Comparison of ENCODE assay signal across 10 cellular contexts in genomic region chr20:57266251-57267157, GRCh38. TPM values are rescaled to one million over a fixed set of nuclear protein-coding genes. Genes with fewer than 3 reads are reported as not detected.
DNase-seq lines count a peak whose midpoint lies in the region; ATAC-seq and TF ChIP-seq lines count a peak whose summit lies in the region.
"Had no signal": no experiment of that assay in that cellular context is flagged by ENCODE, and none has a peak within 500 bp of the region (broad histone marks: within the 10 kb centered on the region; RNA-seq: fewer than 3 reads in every experiment).

BMP7 (minus strand) TSS chr20:57266641; CDS start chr20:57266122, 519 bp downstream.

- H3K9me3 Mint-ChIP-seq in endodermal cell = no peaks in the 10 kb centered on the region

- H3K4me2 ChIP-seq in BLaER1 = peak within 1 kb of the TSS; percentile 86

- peaks cover 56% of the 10 kb centered on the region for H3K4me1 Mint-ChIP-seq in endodermal cell

- peak within 1 kb of the TSS; percentile 87 for H3K4me3 Mint-ChIP-seq in endodermal cell

- TF ChIP-seq CTCF in endodermal cell (conservative IDR thresholded peaks at IDR 0.05) (no peak), gastroesophageal sphincter (IDR thresholded peaks at IDR 0.05) (no peak)

- 0 to 1% methylated on average over 39 to 89 of the region's 89 CpGs for WGBS in endodermal cell (ENCODE audit: insufficient coverage in 1 of 2, insufficient read length in 1 of 2), 2 experiments
- 3% methylated on average over 7 of the region's 89 CpGs; no CpG with 5 or more reads in 1 of the 2 donors for WGBS in gastroesophageal sphincter (ENCODE audit: low coverage in 1 of 2), 2 donors

- DNase-seq in NCI-H1105 (lab: John Stamatoyannopoulos, UW) = peak; percentile 76
- DNase-seq in endodermal cell = peak; percentile 90
- DNase-seq in SKM-1 treated with dmso at 0.1 percent for 144 hours (lab: John Stamatoyannopoulos, UW; ENCODE audit: unreplicated experiment) = no peak
- DNase-seq: activated naive CD4-positive, alpha-beta T cell; KG1 had no signal

- H3K4me1 ChIP-seq in BLaER1 = peaks cover 45% of the 10 kb centered on the region
- H3K4me1 ChIP-seq in endodermal cell (ENCODE audit: control insufficient read depth, insufficient read depth, low read length) = peaks cover 13% of the 10 kb centered on the region
- H3K4me1 ChIP-seq in muscle layer of duodenum (ENCODE audit: control insufficient read depth in 1 of 2, insufficient read depth in 2 of 2, low read length in 2 of 2) = peaks cover 0 to 28% of the 10 kb centered on the region in 2 donors
- peaks cover 0 to 31% (median 3%) of the 10 kb centered on the region in 3 donors for H3K4me1 ChIP-seq in gastroesophageal sphincter

- H4K20me1 ChIP-seq in BLaER1 = peaks cover 69% of the 10 kb centered on the region

- no peaks in the 10 kb centered on the region for H3K36me3 Mint-ChIP-seq in endodermal cell (ENCODE audit: low read depth)

- H3K27ac ChIP-seq in BLaER1 = no peak within 1 kb of the TSS
- H3K27ac ChIP-seq in endodermal cell (ENCODE audit: low read depth, low read length) = no peak within 1 kb of the TSS
- H3K27ac ChIP-seq in muscle layer of duodenum (ENCODE audit: low read length) = no peak within 1 kb of the TSS
- peak within 1 kb of the TSS in 2 of 4 donors; percentile 17 to 63 for H3K27ac ChIP-seq in gastroesophageal sphincter

- H3K27ac Mint-ChIP-seq in endodermal cell = peak within 1 kb of the TSS; percentile 83

- H3K27me3 ChIP-seq in BLaER1 = peaks cover 84% of the 10 kb centered on the region
- peaks cover 40% of the 10 kb centered on the region for H3K27me3 ChIP-seq in endodermal cell (ENCODE audit: control insufficient read depth, insufficient read depth, low read length, poor library complexity, severe bottlenecking)
- peaks cover 32% of the 10 kb centered on the region for H3K27me3 ChIP-seq in muscle layer of duodenum (ENCODE audit: low read depth, low read length)
- peaks cover 82% of the 10 kb centered on the region for H3K27me3 ChIP-seq in gastroesophageal sphincter

- TF ChIP-seq EP300 in gastroesophageal sphincter (IDR thresholded peaks at IDR 0.05) = no peak

- H3K36me3 ChIP-seq in BLaER1 = no peaks in the 10 kb centered on the region
- H3K36me3 ChIP-seq in endodermal cell (ENCODE audit: control insufficient read depth, insufficient read depth, low read length) = no peaks in the 10 kb centered on the region
- no peaks in the 10 kb centered on the region for H3K36me3 ChIP-seq in muscle layer of duodenum (ENCODE audit: control insufficient read depth in 1 of 2, insufficient read depth in 2 of 2, low read length in 2 of 2)
- no peaks in the 10 kb centered on the region for H3K36me3 ChIP-seq in gastroesophageal sphincter

- ATAC-seq in HG02759 (IDR thresholded peaks at IDR 0.05; ENCODE audit: unreplicated experiment) (no peak), GM19395 (IDR thresholded peaks at IDR 0.05; ENCODE audit: unreplicated experiment) (no peak), gastroesophageal sphincter (no peak)

- H3K9ac ChIP-seq in BLaER1 (no peak within 1 kb of the TSS), endodermal cell (ENCODE audit: extremely low read depth, low read length, poor library complexity, severe bottlenecking) (peak within 1 kb of the TSS; percentile 55)

- no peak for TF ChIP-seq POLR2A in gastroesophageal sphincter (IDR thresholded peaks at IDR 0.05)

- peaks cover 65% of the 10 kb centered on the region for H3K27me3 Mint-ChIP-seq in endodermal cell (ENCODE audit: insufficient read depth)

- H3K4me3 ChIP-seq in BLaER1 = 0 out of 2 replicates have a peak within 1 kb of the TSS, but pooled peaks have one; percentile 10
- H3K4me3 ChIP-seq in endodermal cell (ENCODE audit: low read length) = peak within 1 kb of the TSS; percentile 84
- peak within 1 kb of the TSS; percentile 16 to 66 for H3K4me3 ChIP-seq in muscle layer of duodenum (ENCODE audit: low read depth in 1 of 2, low read length in 2 of 2)
- H3K4me3 ChIP-seq in gastroesophageal sphincter = peak within 1 kb of the TSS in 1 of 2 donors; percentile 51

- H3K9me3 ChIP-seq in BLaER1 (0 out of 2 replicates have a peak, but pooled peaks cover 4% of the 10 kb centered on the region), endodermal cell (ENCODE audit: control insufficient read depth, low read length) (no peaks in the 10 kb centered on the region), muscle layer of duodenum (ENCODE audit: control insufficient read depth in 1 of 2, low read length in 2 of 2) (no peaks in the 10 kb centered on the region), gastroesophageal sphincter (no peaks in the 10 kb centered on the region)

RNA-seq across cellular contexts. Expression of gene BMP7, which starts in this region (rescaled TPM):
- 10 to 100 TPM; 45.6 to 49.6 TPM for total RNA-seq in endodermal cell
- 50.6 TPM for polyA plus RNA-seq in endodermal cell (2013, experiment 1 of 2)
- polyA plus RNA-seq in endodermal cell (2013, experiment 2 of 2) = 45.7 TPM
- total RNA-seq in gastroesophageal sphincter = 10 to 100 TPM in 1 of 4 donors, 1 to 10 TPM in 2, under 1 TPM in 1; 0.16 to 10.8 (median 5.0) TPM
